Comparison of ENCODE assay signal across 17 cellular contexts in the genomic region with DNA sequence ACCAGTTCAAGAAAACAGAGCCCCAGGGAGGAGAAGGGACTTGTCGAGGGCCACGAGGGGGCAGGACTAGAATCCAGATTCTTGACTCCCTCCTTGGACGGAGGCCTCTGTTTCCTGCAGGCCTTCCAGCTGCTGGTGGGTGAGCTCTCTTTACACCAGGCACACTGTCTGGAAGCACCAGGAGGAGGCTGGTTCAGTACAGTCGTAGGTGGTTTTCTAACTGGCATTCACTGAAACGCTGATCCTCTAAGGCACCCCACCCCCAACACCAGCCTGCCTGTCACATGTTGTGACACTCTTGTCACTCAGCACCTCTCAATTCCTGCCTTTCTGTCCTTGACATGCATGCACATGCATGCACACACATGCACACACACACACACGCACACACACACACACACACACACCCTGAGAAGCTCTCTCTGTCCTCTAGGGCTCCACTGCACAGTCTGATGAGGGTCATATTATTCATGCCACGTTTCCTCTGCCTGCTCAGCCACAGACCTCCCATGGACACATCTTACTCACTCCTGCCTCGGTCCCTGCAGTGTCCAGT. TPM values are rescaled to one million over a fixed set of nuclear protein-coding genes. Genes with fewer than 3 reads are reported as not detected.
DNase-seq lines count a peak whose midpoint lies in the region; ATAC-seq, FAIRE-seq and TF ChIP-seq lines count a peak whose summit lies in the region.
"Had no signal": no experiment of that assay in that cellular context is flagged by ENCODE, and none has a peak within 500 bp of the region (broad histone marks: within the 10 kb centered on the region; RNA-seq: fewer than 3 reads in every experiment).

No MANE protein-coding gene starts in this region.

- CTCF ChIA-PET in A549 (lab: Yijun Ruan, JAX) = interaction anchor here (0.8 to 3.2 kb wide), 5 partner anchors 9 to 45 kb away, joined by 3 to 13 read pairs (median 8); no protein-coding TSS in a partner anchor

- H3K4me3 ChIP-seq in A549 = no peak overlapping the region
- peak overlapping the region; percentile 61 for H3K4me3 ChIP-seq in Loucy (ENCODE audit: low read length, poor library complexity, severe bottlenecking)

- no peak overlapping the region for H3K27ac ChIP-seq in A549
- H3K27ac ChIP-seq: neutrophil had no signal

- peak overlapping the region; percentile 92 for H3K27ac Mint-ChIP-seq in chondrocyte (ENCODE audit: unreplicated experiment)
- peak overlapping the region; percentile 2 to 53 (median 23) for H3K27ac Mint-ChIP-seq in nephron
- H3K27ac Mint-ChIP-seq: activated naive CD4-positive, alpha-beta T cell treated with anti-CD3 and anti-CD28 coated beads, Interleukin-2, amount 50 U/mL, for 24 hours had no signal

- H3F3A ChIP-seq in Loucy (ENCODE audit: low read depth) = 0 out of 2 replicates have a peak, but pooled peaks cover 3% of the 10 kb centered on the region

- no peak for DNase-seq in A549 (ENCODE audit: low read depth in 1 of 2, low spot score in 1 of 2)
- DNase-seq in chondrocyte (ENCODE audit: low spot score) = peak; percentile 37
- DNase-seq in HUDEP-2 (lab: John Stamatoyannopoulos, UW; ENCODE audit: unreplicated experiment in 76 of 76) = no peak
- DNase-seq in NCI-H2196 (lab: John Stamatoyannopoulos, UW; ENCODE audit: unreplicated experiment) = no peak
- DNase-seq in central memory CD4-positive, alpha-beta T cell = no peak
- DNase-seq: DMS79; H7; NCI-H1436 treated with DMSO at 0.1 percent for 48 hours; NCI-H748 treated with DMSO at 0.1 percent for 48 hours; stimulated activated CD4-positive, alpha-beta T cell treated with anti-CD3 and anti-CD28 coated beads, Interleukin-2, amount 100 ng/mL, for 24 hours had no signal

- H3K4me3 Mint-ChIP-seq in chondrocyte (ENCODE audit: unreplicated experiment) = no peak overlapping the region
- no peak overlapping the region for H3K4me3 Mint-ChIP-seq in nephron
- H3K4me3 Mint-ChIP-seq: activated naive CD4-positive, alpha-beta T cell treated with anti-CD3 and anti-CD28 coated beads, Interleukin-2, amount 50 U/mL, for 24 hours had no signal

- H3K36me3 Mint-ChIP-seq in chondrocyte (ENCODE audit: low read depth) = no peaks in the 10 kb centered on the region
- H3K36me3 Mint-ChIP-seq in nephron (ENCODE audit: low read depth) = no peaks in the 10 kb centered on the region
- H3K36me3 Mint-ChIP-seq: activated naive CD4-positive, alpha-beta T cell treated with anti-CD3 and anti-CD28 coated beads, Interleukin-2, amount 50 U/mL, for 24 hours had no signal

- TF ChIP-seq EP300 in A549 (IDR thresholded peaks at IDR 0.05) = no peak

- H3K4me2 ChIP-seq in A549 = no peak overlapping the region
- H3K4me2 ChIP-seq in Loucy (ENCODE audit: low read depth, low read length, poor library complexity, severe bottlenecking) = peak overlapping the region; percentile 78

- ATAC-seq in A549 (peak; percentile 43 to 48; a peak in 4 of 6 replicates), GM21447 (IDR thresholded peaks at IDR 0.05; ENCODE audit: unreplicated experiment) (no peak)

- H3K36me3 ChIP-seq in Loucy (ENCODE audit: insufficient read depth, low read length) = no peaks in the 10 kb centered on the region
- H3K36me3 ChIP-seq: neutrophil had no signal

- no peak for FAIRE-seq in A549 (lab: Jason Lieb, UNC)

- H3K27me3 Mint-ChIP-seq in chondrocyte (ENCODE audit: low read depth) = no peaks in the 10 kb centered on the region
- peaks cover 7% of the 10 kb centered on the region for H3K27me3 Mint-ChIP-seq in nephron (ENCODE audit: low read depth)
- H3K27me3 Mint-ChIP-seq: activated naive CD4-positive, alpha-beta T cell treated with anti-CD3 and anti-CD28 coated beads, Interleukin-2, amount 50 U/mL, for 24 hours had no signal

- TF ChIP-seq RAD21 in A549 (conservative IDR thresholded peaks at IDR 0.05 in 1 of 2, IDR thresholded peaks at IDR 0.05 in 1 of 2) = no peak

- H3K9me3 ChIP-seq in A549 = no peaks in the 10 kb centered on the region
- no peaks in the 10 kb centered on the region for H3K9me3 ChIP-seq in Loucy (ENCODE audit: insufficient read depth, low read depth, low read length)
- H3K9me3 ChIP-seq: neutrophil had no signal

- TF ChIP-seq CTCF in A549 (IDR thresholded peaks at IDR 0.05) (no peak), Loucy (conservative IDR thresholded peaks at IDR 0.05; ENCODE audit: low read length) (no peak), chondrocyte (IDR thresholded peaks at IDR 0.05) (peak; percentile 42), nephron (IDR thresholded peaks at IDR 0.05; ENCODE audit: unreplicated experiment in 3 of 3) (no peak)

- H3K9me2 ChIP-seq in Loucy (replicated peaks; ENCODE audit: low read depth, low read length) = no peaks in the 10 kb centered on the region

- WGBS in A549 (ENCODE audit: missing lambda C conversion rate) = 29% methylated on average over 8 of the region's 8 CpGs

- H3K9ac ChIP-seq in Loucy (ENCODE audit: low read depth, low read length, poor library complexity, severe bottlenecking) = peak overlapping the region; percentile 64

- H3K9me3 Mint-ChIP-seq in chondrocyte (ENCODE audit: low read depth) (no peaks in the 10 kb centered on the region), nephron (peaks cover 4% of the 10 kb centered on the region)
- H3K9me3 Mint-ChIP-seq: activated naive CD4-positive, alpha-beta T cell treated with anti-CD3 and anti-CD28 coated beads, Interleukin-2, amount 50 U/mL, for 24 hours had no signal

- no peaks in the 10 kb centered on the region for H3K4me1 ChIP-seq in A549
- H3K4me1 ChIP-seq in Loucy (ENCODE audit: insufficient read depth, low read length, poor library complexity, severe bottlenecking) = peaks cover 44% of the 10 kb centered on the region

- no peaks in the 10 kb centered on the region for H3K79me2 ChIP-seq in Loucy (ENCODE audit: insufficient read depth, low read length)

- H3K4me1 Mint-ChIP-seq in chondrocyte (ENCODE audit: low read depth) (peaks cover 46% of the 10 kb centered on the region), nephron (peaks cover 39% of the 10 kb centered on the region)
- H3K4me1 Mint-ChIP-seq: activated naive CD4-positive, alpha-beta T cell treated with anti-CD3 and anti-CD28 coated beads, Interleukin-2, amount 50 U/mL, for 24 hours had no signal

- POLR2A ChIA-PET in A549 (lab: Yijun Ruan, JAX) = interaction anchor here (0.8 kb wide), 1 partner anchor 8 kb away, joined by 3 read pairs; no protein-coding TSS in a partner anchor

- no peaks in the 10 kb centered on the region for H3K27me3 ChIP-seq in Loucy (ENCODE audit: insufficient read depth, low read length, poor library complexity, severe bottlenecking)
- H3K27me3 ChIP-seq: neutrophil had no signal

- peak overlapping the region; percentile 47; the same call in 1 of the 2 replicates for H2AFZ ChIP-seq in Loucy (ENCODE audit: low read length)

- TF ChIP-seq POLR2A in A549 (IDR thresholded peaks at IDR 0.05; ENCODE audit: low read length) = no peak

- H4K20me1 ChIP-seq in Loucy (ENCODE audit: insufficient read depth, low read length, poor library complexity, severe bottlenecking) = no peaks in the 10 kb centered on the region

TF ChIP-seq in A549, 52 proteins besides CTCF, POLR2A, EP300 and RAD21 (continues in another document):
- no peak for TF ChIP-seq SREBF2 (IDR thresholded peaks at IDR 0.05)
- no peak for TF ChIP-seq MAZ (IDR thresholded peaks at IDR 0.05; ENCODE audit: borderline replicate concordance, low read depth, low read length)
- no peak for TF ChIP-seq CHD4 (IDR thresholded peaks at IDR 0.05; ENCODE audit: borderline replicate concordance)
- TF ChIP-seq ZSCAN20 (CRISPR knock-in tag; IDR thresholded peaks at IDR 0.05) = no peak
- TF ChIP-seq CBX8 (IDR thresholded peaks at IDR 0.05) = no peak
- TF ChIP-seq EHMT2 (IDR thresholded peaks at IDR 0.05; ENCODE audit: low read depth) = no peak
- TF ChIP-seq TP53 (CRISPR knock-in tag; IDR thresholded peaks at IDR 0.05) = no peak
- no peak for TF ChIP-seq E2F6 (IDR thresholded peaks at IDR 0.05; ENCODE audit: borderline replicate concordance, low read depth)
- TF ChIP-seq EHF (CRISPR knock-in tag; IDR thresholded peaks at IDR 0.05) = no peak
- no peak for TF ChIP-seq JUNB (IDR thresholded peaks at IDR 0.05)
- TF ChIP-seq NPAS2 (CRISPR knock-in tag; IDR thresholded peaks at IDR 0.05; ENCODE audit: borderline replicate concordance) = no peak
- TF ChIP-seq KDM5A (IDR thresholded peaks at IDR 0.05) = no peak
- no peak for TF ChIP-seq ZNF302 (CRISPR knock-in tag; IDR thresholded peaks at IDR 0.05)
- TF ChIP-seq SMC3 (IDR thresholded peaks at IDR 0.05) = no peak
- TF ChIP-seq ESRRA (IDR thresholded peaks at IDR 0.05; ENCODE audit: borderline replicate concordance, low read length) = no peak

RNA-seq across cellular contexts. Expression of gene MS4A10, which starts 0.8 kb away (rescaled TPM):
- not detected in 2 replicates for polyA plus RNA-seq in A549 (2011; rRNA removed)
- not detected in 2 replicates for polyA plus RNA-seq in A549 (2012; cell fraction: cytosol; rRNA removed)
- polyA plus RNA-seq in A549 (2012; cell fraction: nucleus; rRNA removed) = not detected in 2 replicates
- polyA plus RNA-seq in A549 (2017; fragmentation: RNase III; extraction: RNeasy Plus Mini Kit Qiagen cat#74134 plus additional on column Dnase treatment) = not detected in 3 replicates
- not detected in 2 replicates for polyA minus RNA-seq in A549 (2011; rRNA and poly(A)+ RNA removed)
- not detected in 3 replicates for total RNA-seq in chondrocyte
- total RNA-seq: H7, left lobe of liver had no signal
- polyA plus RNA-seq: AG04450 had no signal

RNA-seq across cellular contexts. Expression of gene MS4A15, which starts 29.2 kb away (rescaled TPM):
- polyA plus RNA-seq in A549 (2011; rRNA removed) (not detected in 2 replicates), A549 (2017; fragmentation: RNase III; extraction: RNeasy Plus Mini Kit Qiagen cat#74134 plus additional on column Dnase treatment) (not detected in 3 replicates)
- 0.03 TPM in 1 of 2 replicates, not detected in the other for polyA plus RNA-seq in A549 (2012; cell fraction: cytosol; rRNA removed)
- polyA plus RNA-seq in A549 (2012; cell fraction: nucleus; rRNA removed) = not detected in 2 replicates
- not detected in 2 replicates for polyA minus RNA-seq in A549 (2011; rRNA and poly(A)+ RNA removed)
- not detected in 3 replicates for total RNA-seq in chondrocyte
- total RNA-seq: left lobe of liver had no signal
- polyA plus RNA-seq: AG04450 had no signal

RNA-seq across cellular contexts. Expression of gene CCDC86, which starts 56.0 kb away (rescaled TPM):
- 39.8 and 42.8 TPM in 2 replicates for polyA plus RNA-seq in A549 (2011; rRNA removed)
- polyA plus RNA-seq in A549 (2012; cell fraction: cytosol; rRNA removed) = 61.7 and 70.0 TPM in 2 replicates
- polyA plus RNA-seq in A549 (2012; cell fraction: nucleus; rRNA removed) = 112 and 148 TPM in 2 replicates
- 67.5 to 74.4 TPM (median 71.1 TPM) in 3 replicates for polyA plus RNA-seq in A549 (2017; fragmentation: RNase III; extraction: RNeasy Plus Mini Kit Qiagen cat#74134 plus additional on column Dnase treatment)
- polyA minus RNA-seq in A549 (2011; rRNA and poly(A)+ RNA removed) = 22.2 and 23.1 TPM in 2 replicates
- 16.6 to 18.6 TPM (median 17.7 TPM) in 3 replicates for total RNA-seq in chondrocyte
